Comparison of ENCODE assay signal across 11 cellular contexts in the genomic region with DNA sequence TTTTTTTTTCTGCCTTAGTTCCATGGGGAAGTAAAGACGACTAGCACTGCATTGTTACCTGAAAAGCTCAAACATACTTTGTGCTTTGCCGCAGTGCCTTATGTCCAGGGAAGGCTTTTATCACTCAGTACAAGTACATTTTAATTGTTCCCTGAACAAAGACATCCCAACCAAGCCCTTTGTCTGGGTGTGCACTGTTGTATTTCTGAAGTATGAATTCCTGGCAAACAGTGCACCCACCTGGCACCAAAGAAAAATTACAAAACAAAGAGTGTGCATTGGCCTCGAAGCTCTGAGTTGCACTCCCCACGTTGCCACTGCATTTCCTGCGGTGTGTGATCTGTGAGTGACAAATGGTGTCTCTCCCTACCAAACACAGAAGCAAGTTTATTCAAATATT.
DNase-seq lines count a peak whose midpoint lies in the region; ATAC-seq and TF ChIP-seq lines count a peak whose summit lies in the region.
"Had no signal": no experiment of that assay in that cellular context is flagged by ENCODE, and none has a peak within 500 bp of the region (broad histone marks: within the 10 kb centered on the region; RNA-seq: fewer than 3 reads in every experiment).

No MANE protein-coding gene starts in this region.

- ATAC-seq in Right ventricle myocardium superior (ENCODE audit: poor library complexity) (no peak), HG03432 (IDR thresholded peaks at IDR 0.05; ENCODE audit: unreplicated experiment) (no peak)

- H3K36me3 ChIP-seq in left ventricle myocardium inferior: no peaks in the 10 kb centered on the region
- H3K36me3 ChIP-seq: ascending aorta, right lobe of liver had no signal

- no peaks in the 10 kb centered on the region for H3K9me3 ChIP-seq in left ventricle myocardium inferior (replicated peaks)
- H3K9me3 ChIP-seq: ascending aorta, right lobe of liver had no signal

- no peaks in the 10 kb centered on the region for H3K27me3 ChIP-seq in left ventricle myocardium inferior (ENCODE audit: low read depth)
- H3K27me3 ChIP-seq: ascending aorta, right lobe of liver had no signal

- TF ChIP-seq CTCF in left ventricle myocardium inferior (IDR thresholded peaks at IDR 0.05; ENCODE audit: borderline replicate concordance): peak; percentile 11
- TF ChIP-seq CTCF in epithelial cell of esophagus (IDR thresholded peaks at IDR 0.05; ENCODE audit: insufficient read depth, low read depth, low read length, missing control alignments): peak; percentile 54

- DNase-seq in left ventricle myocardium inferior (no peak), Right ventricle myocardium superior (no peak), NCI-H774 (lab: John Stamatoyannopoulos, UW) (peak; percentile 76), epithelial cell of esophagus (ENCODE audit: low read depth) (peak; percentile 65), HT-29 (ENCODE audit: low spot score) (no peak), epidermal melanocyte (ENCODE audit: insufficient read length, low spot score) (no peak), cortex of kidney (lab: John Stamatoyannopoulos, UW) (no peak)
- DNase-seq: activated CD4-positive, alpha-beta T cell treated with anti-CD3 and anti-CD28 coated beads, Interleukin-2, amount 50 U/mL, for 1 hour; right lobe of liver had no signal

- no peaks in the 10 kb centered on the region for H3K4me1 ChIP-seq in left ventricle myocardium inferior
- H3K4me1 ChIP-seq: ascending aorta, right lobe of liver had no signal

- no peak overlapping the region for H3K27ac ChIP-seq in left ventricle myocardium inferior (replicated peaks)
- H3K27ac ChIP-seq: ascending aorta, right lobe of liver had no signal

- intact Hi-C loops in left ventricle myocardium inferior (cut with micrococcal nuclease) (no loop called here), Right ventricle myocardium superior (cut with DNase I) (no loop called here)

- H3K4me3 ChIP-seq in left ventricle myocardium inferior (no peak overlapping the region), epithelial cell of esophagus (ENCODE audit: low read length) (no peak overlapping the region)
- H3K4me3 ChIP-seq: ascending aorta, right lobe of liver had no signal

Comparison
In these comparisons a context has a peak if more than half of its experiments do, and no peak if none do; other contexts are left out.
1. DNase-seq: peak in NCI-H774 (single experiment) and epithelial cell of esophagus (single experiment); none in left ventricle myocardium inferior (single experiment), Right ventricle myocardium superior (single experiment), HT-29 (single experiment), epidermal melanocyte (single experiment) and cortex of kidney (single experiment).